Comparison of ENCODE assay signal across 13 cellular contexts in the genomic region with DNA sequence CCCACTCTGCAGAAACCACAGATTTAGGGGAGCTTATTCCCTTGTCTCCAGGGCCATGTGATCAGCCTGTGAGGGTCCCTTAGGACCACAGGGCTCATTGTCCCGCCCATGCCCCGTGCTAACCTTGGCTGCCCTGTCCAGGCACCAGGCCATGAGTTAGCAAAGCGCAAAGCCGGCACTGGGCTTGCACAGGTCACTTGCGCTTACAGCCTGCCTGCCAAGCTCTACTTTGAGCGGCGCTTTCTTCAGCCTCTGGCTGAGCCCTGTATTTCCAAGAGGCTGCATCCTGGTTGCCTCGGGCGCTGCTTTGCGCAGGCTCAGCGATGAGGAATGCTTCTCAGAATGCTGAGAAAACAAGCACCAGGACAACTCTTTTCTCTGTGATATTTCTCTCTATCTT.
DNase-seq lines count a peak whose midpoint lies in the region; ATAC-seq and TF ChIP-seq lines count a peak whose summit lies in the region.
"Had no signal": no experiment of that assay in that cellular context is flagged by ENCODE, and none has a peak within 500 bp of the region (broad histone marks: within the 10 kb centered on the region; RNA-seq: fewer than 3 reads in every experiment).

No MANE protein-coding gene starts in this region.

- H3K9me3 Mint-ChIP-seq in HFFc6 (peaks cover 8% of the 10 kb centered on the region; the same call in 1 of the 2 replicates), progenitor cell of endocrine pancreas (ENCODE audit: low read depth) (peaks cover 12% of the 10 kb centered on the region)
- H3K9me3 Mint-ChIP-seq: central memory CD8-positive, alpha-beta T cell; stimulated activated effector memory CD8-positive, alpha-beta T cell treated with anti-CD3 and anti-CD28 coated beads, Interleukin-12 subunit alpha, Interleukin-12 subunit beta, amount 100 ng/mL, for 72 hours had no signal

- H3K4me3 Mint-ChIP-seq in HFFc6 (peak overlapping the region; percentile 56; the same call in 1 of the 2 replicates), progenitor cell of endocrine pancreas (ENCODE audit: low read depth) (peak overlapping the region; percentile 35)
- H3K4me3 Mint-ChIP-seq: activated CD4-positive, alpha-beta T cell treated with anti-CD3 and anti-CD28 coated beads, Interleukin-2, amount 10 ng/mL, durations not matched to agents 7 days and 5 days; central memory CD8-positive, alpha-beta T cell; stimulated activated effector memory CD8-positive, alpha-beta T cell treated with anti-CD3 and anti-CD28 coated beads, Interleukin-12 subunit alpha, Interleukin-12 subunit beta, amount 100 ng/mL, for 72 hours had no signal

- H3K36me3 Mint-ChIP-seq in HFFc6 (ENCODE audit: low read depth) (no peaks in the 10 kb centered on the region; the same call in 1 of the 2 replicates), progenitor cell of endocrine pancreas (ENCODE audit: insufficient read depth) (no peaks in the 10 kb centered on the region)
- H3K36me3 Mint-ChIP-seq: stimulated activated effector memory CD8-positive, alpha-beta T cell treated with anti-CD3 and anti-CD28 coated beads, Interleukin-12 subunit alpha, Interleukin-12 subunit beta, amount 100 ng/mL, for 72 hours had no signal

- H3K27me3 Mint-ChIP-seq in HFFc6 (ENCODE audit: insufficient read depth) (peaks cover 8% of the 10 kb centered on the region), progenitor cell of endocrine pancreas (no peaks in the 10 kb centered on the region)
- H3K27me3 Mint-ChIP-seq: activated CD4-positive, alpha-beta T cell treated with anti-CD3 and anti-CD28 coated beads, Interleukin-2, amount 10 ng/mL, durations not matched to agents 7 days and 5 days had no signal

- H3K4me1 Mint-ChIP-seq in HFFc6 (ENCODE audit: low read depth) (peaks cover 30% of the 10 kb centered on the region), progenitor cell of endocrine pancreas (ENCODE audit: low read depth) (no peaks in the 10 kb centered on the region)
- H3K4me1 Mint-ChIP-seq: activated CD4-positive, alpha-beta T cell treated with anti-CD3 and anti-CD28 coated beads, Interleukin-2, amount 10 ng/mL, durations not matched to agents 7 days and 5 days had no signal

- peak; percentile 26 for DNase-seq in HFFc6
- DNase-seq in astrocyte of the hippocampus (ENCODE audit: low read depth, low spot score), result peak; percentile 63
- peak in 26 of 51 donors; percentile 2 to 57 (median 20) for DNase-seq in hypothalamus (lab: John Stamatoyannopoulos, UW)
- DNase-seq in progenitor cell of endocrine pancreas (ENCODE audit: low spot score, unreplicated experiment), result no peak
- no peak for DNase-seq in HPDE6-E6E7 (ENCODE audit: extremely low spot score)
- no peak for DNase-seq in NCI-H1436 (lab: John Stamatoyannopoulos, UW)
- DNase-seq: activated CD4-positive, alpha-beta T cell treated with anti-CD3 and anti-CD28 coated beads, Interleukin-2, amount 10 ng/mL, durations not matched to agents 7 days and 5 days; activated effector memory CD4-positive, alpha-beta T cell treated with anti-CD3 and anti-CD28 coated beads, Interleukin-2, amount 50 U/mL, for 16 hours had no signal

- TF ChIP-seq CTCF in HFFc6 (IDR thresholded peaks at IDR 0.05) (no peak), progenitor cell of endocrine pancreas (IDR thresholded peaks at IDR 0.05; ENCODE audit: unreplicated experiment) (no peak)

- H3K27ac Mint-ChIP-seq in HFFc6 (peak overlapping the region; percentile 49; the same call in 1 of the 2 replicates), progenitor cell of endocrine pancreas (no peak overlapping the region)
- H3K27ac Mint-ChIP-seq: activated CD4-positive, alpha-beta T cell treated with anti-CD3 and anti-CD28 coated beads, Interleukin-2, amount 10 ng/mL, durations not matched to agents 7 days and 5 days; stimulated activated effector memory CD8-positive, alpha-beta T cell treated with anti-CD3 and anti-CD28 coated beads, Interleukin-12 subunit alpha, Interleukin-12 subunit beta, amount 100 ng/mL, for 72 hours had no signal

- ATAC-seq in HG03025 (IDR thresholded peaks at IDR 0.05; ENCODE audit: low FRiP score, unreplicated experiment) (no peak), GM18861 (IDR thresholded peaks at IDR 0.05; ENCODE audit: unreplicated experiment) (no peak)
- ATAC-seq: left lobe of liver had no signal

Comparison
In these comparisons a context has a peak if more than half of its experiments do, and no peak if none do; other contexts are left out.
1. DNase-seq: peak in HFFc6 (single experiment), astrocyte of the hippocampus (single experiment) and hypothalamus (26 of 51); none in progenitor cell of endocrine pancreas (single experiment), HPDE6-E6E7 (single experiment) and NCI-H1436 (single experiment).